8 cellular contexts compared by ENCODE assay signal in genomic region chr1:227786673-227787512, GRCh38. TPM values are rescaled to one million over a fixed set of nuclear protein-coding genes. Genes with fewer than 3 reads are reported as not detected.
DNase-seq lines count a peak whose midpoint lies in the region; ATAC-seq and TF ChIP-seq lines count a peak whose summit lies in the region.

No MANE protein-coding gene starts in this region.

- H3K27me3 ChIP-seq in heart right ventricle (peaks cover 0 to 33% (median 0%) of the 10 kb centered on the region in 7 donors), rectal smooth muscle tissue (ENCODE audit: control insufficient read depth, insufficient read depth, low read length) (no peaks in the 10 kb centered on the region)

- no peaks in the 10 kb centered on the region for H3K9me3 ChIP-seq in heart right ventricle

- ATAC-seq in Right ventricle myocardium superior (ENCODE audit: poor library complexity) (peak; percentile 23), activated B cell treated with CpG ODN at 0.5 μM for 24 hours (ENCODE audit: low read depth) (no peak), heart right ventricle (peak in 5 of 8 donors; percentile 16 to 35 (median 24))

- 28 to 34% methylated on average over 45 of the region's 45 CpGs for WGBS in heart right ventricle, 2 donors

- peak overlapping the region in 8 of 10 donors; percentile 57 to 82 (median 70) for H3K27ac ChIP-seq in heart right ventricle
- H3K27ac ChIP-seq in rectal smooth muscle tissue (ENCODE audit: low read depth, low read length), result peak overlapping the region; percentile 85

- intact Hi-C loops in Right ventricle myocardium superior (cut with DNase I) (no loop called here), cardiac septum (cut with DNase I) (loop anchor here (2.0 to 5.0 kb wide), 2 partner anchors 50 to 160 kb away; partner anchors contain the start of genes JMJD4, SNAP47 and WNT9A), activated B cell treated with CpG ODN at 0.5 μM for 24 hours (cut with micrococcal nuclease) (loop anchor here (1.0 to 5.0 kb wide), 6 partner anchors 52 to 1380 kb away; partner anchors contain the start of genes GUK1, JMJD4, PARP1 and SNAP47), heart right ventricle (cut with DNase I) (loop anchor here in 1 of 10 donors (10.0 kb wide), 1 partner anchor 98 kb away; no protein-coding TSS in a partner anchor)

- CTCF ChIA-PET in activated B cell treated with CpG ODN at 0.5 μM for 24 hours (lab: Charles Lee), result interaction anchor here (0.7 kb wide), 1 partner anchor 556 kb away, joined by 3 read pairs; no protein-coding TSS in a partner anchor

- DNase-seq in Right ventricle myocardium superior, result peak; percentile 61
- DNase-seq in cardiac septum (ENCODE audit: low spot score), result no peak
- DNase-seq in activated B cell treated with CpG ODN at 0.5 μM for 24 hours, result no peak
- no peak for DNase-seq in heart right ventricle
- DNase-seq in kidney glomerular epithelial cell (lab: John Stamatoyannopoulos, UW), result no peak
- DNase-seq in NCI-H226, result no peak
- DNase-seq in NCI-H1048 (lab: John Stamatoyannopoulos, UW), result no peak

- H3K4me3 Mint-ChIP-seq in activated B cell treated with CpG ODN at 0.5 μM for 24 hours, result peak overlapping the region; percentile 86

- H3K27ac Mint-ChIP-seq in activated B cell treated with CpG ODN at 0.5 μM for 24 hours, result no peak overlapping the region

- POLR2A ChIA-PET in activated B cell treated with CpG ODN at 0.5 μM for 24 hours (lab: Charles Lee), result interaction anchor here (1.4 to 2.5 kb wide), 3 partner anchors 52 to 378 kb away, joined by 5 to 12 read pairs (median 6); partner anchors contain the start of genes IBA57, JMJD4, SNAP47 and ZNF678

- H3K4me1 Mint-ChIP-seq in activated B cell treated with CpG ODN at 0.5 μM for 24 hours, result peaks cover 22% of the 10 kb centered on the region

- H3K27me3 Mint-ChIP-seq in activated B cell treated with CpG ODN at 0.5 μM for 24 hours, result no peaks in the 10 kb centered on the region

- peak overlapping the region; percentile 71 for H3K9ac ChIP-seq in rectal smooth muscle tissue (ENCODE audit: low read length)

- H3K9me3 Mint-ChIP-seq in activated B cell treated with CpG ODN at 0.5 μM for 24 hours, result no peaks in the 10 kb centered on the region

- H3K4me1 ChIP-seq in heart right ventricle (peaks cover 10 to 27% (median 23%) of the 10 kb centered on the region in 9 donors), rectal smooth muscle tissue (ENCODE audit: control insufficient read depth, insufficient read depth, low read length) (peaks cover 9% of the 10 kb centered on the region)

- H3K36me3 ChIP-seq in heart right ventricle (peaks cover 0 to 8% (median 0%) of the 10 kb centered on the region in 9 donors), rectal smooth muscle tissue (ENCODE audit: control insufficient read depth, insufficient read depth, low read length) (no peaks in the 10 kb centered on the region)

- H3K36me3 Mint-ChIP-seq in activated B cell treated with CpG ODN at 0.5 μM for 24 hours (ENCODE audit: low read depth), result peaks cover 6% of the 10 kb centered on the region

- H3K4me3 ChIP-seq in heart right ventricle (peak overlapping the region; percentile 33 to 72 (median 62)), rectal smooth muscle tissue (ENCODE audit: low read length) (peak overlapping the region; percentile 86)

- no peak for TF ChIP-seq CTCF in activated B cell treated with CpG ODN at 0.5 μM for 24 hours (IDR thresholded peaks at IDR 0.05)
- TF ChIP-seq CTCF in heart right ventricle (IDR thresholded peaks at IDR 0.05), result no peak

RNA-seq across cellular contexts. Expression of gene PRSS38, which starts 28.6 kb away (rescaled TPM):
- total RNA-seq in Right ventricle myocardium superior, result not detected
- total RNA-seq in cardiac septum, result not detected
- not detected in 2 replicates for total RNA-seq in activated B cell treated with CpG ODN at 0.5 μM for 24 hours
- total RNA-seq in heart right ventricle, result not detected
- polyA plus RNA-seq in heart right ventricle, result not detected

RNA-seq across cellular contexts. Expression of gene SNAP47, which starts 51.7 kb away (rescaled TPM):
- 23.6 TPM for total RNA-seq in Right ventricle myocardium superior
- total RNA-seq in cardiac septum, result 44.0 TPM
- 24.2 and 24.3 TPM in 2 replicates for total RNA-seq in activated B cell treated with CpG ODN at 0.5 μM for 24 hours
- total RNA-seq in heart right ventricle, result 100 to 1,000 TPM in 1 of 10 donors, 10 to 100 TPM in 9; 23.2 to 102 (median 65.4) TPM
- 10 to 100 TPM; 18.4 to 22.9 TPM for polyA plus RNA-seq in heart right ventricle

RNA-seq across cellular contexts. Expression of gene JMJD4, which starts 51.8 kb away (rescaled TPM):
- total RNA-seq in Right ventricle myocardium superior, result 6.6 TPM
- 10.7 TPM for total RNA-seq in cardiac septum
- total RNA-seq in activated B cell treated with CpG ODN at 0.5 μM for 24 hours, result 23.5 and 26.7 TPM in 2 replicates
- 10 to 100 TPM in 5 of 10 donors, 1 to 10 TPM in 5; 7.6 to 13.4 (median 9.9) TPM for total RNA-seq in heart right ventricle
- polyA plus RNA-seq in heart right ventricle, result 10 to 100 TPM; 10.4 to 13.0 TPM
